9 cellular contexts compared by ENCODE assay signal in the genomic region with DNA sequence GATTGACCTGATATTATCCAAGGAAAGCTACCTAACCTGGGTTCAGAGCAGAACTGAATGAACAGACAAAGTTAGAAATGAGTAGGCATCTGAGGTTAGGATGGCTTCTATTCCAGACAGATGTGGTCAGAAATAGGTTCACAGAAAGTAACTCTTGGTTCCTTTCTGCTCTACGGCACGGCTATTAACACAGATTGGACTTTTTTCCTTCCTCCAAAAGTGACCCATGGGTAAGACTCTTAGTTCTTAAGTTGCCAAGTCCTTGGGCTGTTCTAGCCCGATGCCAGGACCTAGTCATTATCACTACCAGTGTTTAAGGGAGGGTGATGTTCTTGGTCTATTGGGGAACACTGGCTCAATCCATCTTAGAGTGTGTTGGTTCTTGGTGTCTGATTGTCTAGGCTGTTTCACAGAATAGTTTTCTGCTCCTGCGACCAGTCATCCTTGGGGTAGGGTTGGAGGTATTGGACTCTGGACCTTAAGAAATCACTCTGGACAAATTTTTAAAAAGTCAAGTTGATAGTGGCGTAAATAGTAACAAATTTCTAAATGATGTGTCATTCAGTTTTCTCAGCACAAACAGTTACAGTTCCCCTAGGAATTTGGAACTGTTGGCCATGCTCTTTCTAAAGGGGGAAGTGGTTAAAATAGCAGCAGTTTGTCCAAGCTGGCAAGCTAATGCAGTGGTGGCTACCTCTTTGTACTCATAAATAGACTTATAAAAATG.
A peak's percentile ranks its signal among the peaks of the same experiment; 100 is the strongest.
DNase-seq lines count a peak whose midpoint lies in the region; ATAC-seq and TF ChIP-seq lines count a peak whose summit lies in the region.
"Had no signal": no experiment of that assay in that cellular context is flagged by ENCODE, and none has a peak within 500 bp of the region (broad histone marks: within the 10 kb centered on the region; RNA-seq: fewer than 3 reads in every experiment).

No MANE protein-coding gene starts in this region.

- H3K36me3 ChIP-seq in MG63 (no peaks in the 10 kb centered on the region), heart right ventricle (no peaks in the 10 kb centered on the region), mucosa of descending colon (ENCODE audit: low read depth) (no peaks in the 10 kb centered on the region), MM.1S (replicated peaks; ENCODE audit: insufficient read depth, low read length) (no peaks in the 10 kb centered on the region)

- no peak overlapping the region for H2AFZ ChIP-seq in MM.1S (ENCODE audit: low read length)

- H3F3A ChIP-seq in MM.1S (ENCODE audit: insufficient read depth, low read length): no peaks in the 10 kb centered on the region

- peak; percentile 56 for DNase-seq in AG08396 (ENCODE audit: low spot score)
- DNase-seq in MG63: peak; percentile 55
- no peak for DNase-seq in heart right ventricle
- no peak for DNase-seq in head of caudate nucleus
- no peak for DNase-seq in mucosa of descending colon
- DNase-seq in effector CD8-positive, alpha-beta T cell (lab: John Stamatoyannopoulos, UW): no peak
- no peak for DNase-seq in MM.1S
- DNase-seq: NCI-H1694 treated with DMSO at 0.1 percent for 48 hours had no signal

- intact Hi-C loops in heart right ventricle (cut with DNase I) (no loop called here), head of caudate nucleus (cut with DNase I) (no loop called here), mucosa of descending colon (cut with DNase I, micrococcal nuclease) (no loop called here)

- H3K4me3 ChIP-seq in MG63 (no peak overlapping the region), heart right ventricle (no peak overlapping the region), mucosa of descending colon (no peak overlapping the region), MM.1S (ENCODE audit: low read length) (no peak overlapping the region)

- H3K27me3 ChIP-seq in MG63 (no peaks in the 10 kb centered on the region), heart right ventricle (peaks cover 0 to 8% (median 0%) of the 10 kb centered on the region in 7 donors), MM.1S (replicated peaks; ENCODE audit: insufficient read depth, low read length) (no peaks in the 10 kb centered on the region)

- no peak overlapping the region for H3K4me2 ChIP-seq in MM.1S (ENCODE audit: low read depth, low read length)

- H3K9me3 ChIP-seq in MG63: no peaks in the 10 kb centered on the region
- H3K9me3 ChIP-seq in heart right ventricle: peaks cover 0 to 8% (median 0%) of the 10 kb centered on the region in 11 donors
- no peaks in the 10 kb centered on the region for H3K9me3 ChIP-seq in mucosa of descending colon
- H3K9me3 ChIP-seq in MM.1S (replicated peaks; ENCODE audit: insufficient read depth, low read length): no peaks in the 10 kb centered on the region

- H3K9me2 ChIP-seq in MM.1S (replicated peaks; ENCODE audit: insufficient read depth, low read length): no peaks in the 10 kb centered on the region

- H3K79me2 ChIP-seq in MM.1S (ENCODE audit: low read length): no peaks in the 10 kb centered on the region

- peaks cover 0 to 15% (median 0%) of the 10 kb centered on the region in 9 donors for H3K4me1 ChIP-seq in heart right ventricle
- H3K4me1 ChIP-seq in mucosa of descending colon (ENCODE audit: low read depth): no peaks in the 10 kb centered on the region
- no peaks in the 10 kb centered on the region for H3K4me1 ChIP-seq in MM.1S (ENCODE audit: low read length)

- no peak overlapping the region for H3K9ac ChIP-seq in MM.1S (ENCODE audit: low read length)

- no peaks in the 10 kb centered on the region for H4K20me1 ChIP-seq in MM.1S (ENCODE audit: insufficient read depth, low read length)

- whole genome bisulfite sequencing in heart right ventricle, 2 donors: 58 to 82% methylated on average over 5 of the region's 5 CpGs

- TF ChIP-seq CTCF in heart right ventricle (IDR thresholded peaks at IDR 0.05) (no peak), mucosa of descending colon (IDR thresholded peaks at IDR 0.05) (no peak), MM.1S (IDR thresholded peaks at IDR 0.05; ENCODE audit: low read length) (no peak)

- H3K27ac ChIP-seq in heart right ventricle: peak overlapping the region in 5 of 10 donors; percentile 4 to 68 (median 34)
- H3K27ac ChIP-seq in MM.1S (ENCODE audit: low read length): no peak overlapping the region

- ATAC-seq in GM19395 (IDR thresholded peaks at IDR 0.05; ENCODE audit: unreplicated experiment) (peak; percentile 75), heart right ventricle (peak; percentile 47 to 89 (median 78)), mucosa of descending colon (no peak)

Comparison
In these comparisons a context has a peak if more than half of its experiments do, and no peak if none do; other contexts are left out.
1. DNase-seq: peak in AG08396 (single experiment) and MG63 (single experiment); none in heart right ventricle (0 of 2), head of caudate nucleus (0 of 42), mucosa of descending colon (0 of 3), effector CD8-positive, alpha-beta T cell (single experiment) and MM.1S (single experiment).